Comparison of ENCODE assay signal across 14 cellular contexts in the genomic region with DNA sequence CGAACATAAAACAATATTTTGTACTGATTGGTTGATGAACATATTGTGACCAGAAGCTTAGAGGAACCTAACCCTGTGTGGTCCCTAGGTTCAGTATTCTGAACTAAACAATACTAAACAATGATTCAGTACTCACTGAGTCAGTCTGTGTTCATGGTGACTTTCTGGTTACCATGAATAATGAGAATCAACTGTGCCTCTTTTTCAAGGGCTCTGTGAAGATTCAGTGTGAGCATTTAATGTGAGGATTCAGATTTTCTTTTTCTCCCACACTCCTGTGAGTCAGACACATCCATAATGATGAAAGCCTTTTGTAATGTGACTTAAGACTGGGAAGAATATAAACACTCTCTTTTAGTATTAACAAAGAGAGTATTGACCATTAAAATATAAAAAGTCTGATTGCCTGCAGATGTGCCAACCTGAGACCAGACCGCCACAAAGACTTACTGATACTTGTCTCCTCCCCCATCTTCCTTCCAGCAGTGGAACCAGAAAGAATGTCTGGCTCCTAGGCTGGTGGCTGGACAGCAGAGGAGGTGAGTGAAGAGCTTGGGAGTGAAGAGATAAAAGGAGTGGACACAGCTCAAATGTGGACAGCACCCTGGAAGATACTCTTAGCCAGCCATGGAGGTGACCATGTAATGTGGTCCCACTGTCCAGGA. TPM values are rescaled to one million over a fixed set of nuclear protein-coding genes. Genes with fewer than 3 reads are reported as not detected.
DNase-seq lines count a peak whose midpoint lies in the region; ATAC-seq and TF ChIP-seq lines count a peak whose summit lies in the region.
"Had no signal": no experiment of that assay in that cellular context is flagged by ENCODE, and none has a peak within 500 bp of the region (broad histone marks: within the 10 kb centered on the region; RNA-seq: fewer than 3 reads in every experiment).

No MANE protein-coding gene starts in this region.

- intact Hi-C loops in mammary epithelial cell (cut with micrococcal nuclease) (no loop called here), Caco-2 (cut with micrococcal nuclease; ENCODE audit: unreplicated experiment) (no loop called here)

- peak overlapping the region; percentile 29 for H3K9ac ChIP-seq in mammary epithelial cell (ENCODE audit: insufficient read depth, low read length)

- H3K4me1 ChIP-seq in mammary epithelial cell (ENCODE audit: insufficient read depth, low read length) = peaks cover 24% of the 10 kb centered on the region
- H3K4me1 ChIP-seq in Caco-2 = peaks cover 33% of the 10 kb centered on the region
- H3K4me1 ChIP-seq: gastroesophageal sphincter had no signal

- no peaks in the 10 kb centered on the region for H3K79me2 ChIP-seq in mammary epithelial cell (ENCODE audit: insufficient read depth, low read length)

- H3K4me3 Mint-ChIP-seq in HFFc6 (peak overlapping the region; percentile 9; the same call in 1 of the 2 replicates), Caco-2 (ENCODE audit: unreplicated experiment) (no peak overlapping the region)
- H3K4me3 Mint-ChIP-seq: activated T-helper 1 cell treated with anti-CD3 and anti-CD28 coated beads, Interleukin-12 subunit alpha, Interleukin-12 subunit beta, Interleukin-2, Interleukin-4 antibody, amounts not matched to agents 30 ng/mL and 10 ng/mL and 1 ng/mL, durations not matched to agents 14 hours and 24 hours and 36 hours; central memory CD8-positive, alpha-beta T cell; WTC11 had no signal

- H3K9me3 ChIP-seq in mammary epithelial cell (replicated peaks; ENCODE audit: insufficient read depth, low read length) (no peaks in the 10 kb centered on the region), Caco-2 (no peaks in the 10 kb centered on the region)
- H3K9me3 ChIP-seq: gastroesophageal sphincter had no signal

- TF ChIP-seq CTCF in HFFc6 (IDR thresholded peaks at IDR 0.05) = no peak
- no peak for TF ChIP-seq CTCF in mammary epithelial cell (conservative IDR thresholded peaks at IDR 0.05 in 1 of 2, IDR thresholded peaks at IDR 0.05 in 1 of 2; ENCODE audit: extremely low read depth in 1 of 2, insufficient read depth in 1 of 2, low read depth in 1 of 2, low read length in 2 of 2)
- no peak for TF ChIP-seq CTCF in Caco-2 (IDR thresholded peaks at IDR 0.05; ENCODE audit: insufficient read depth in 1 of 2, low read depth in 1 of 2, low read length in 1 of 2, severe bottlenecking in 1 of 2, unreplicated experiment in 1 of 2)

- peaks cover 13% of the 10 kb centered on the region for H3K4me1 Mint-ChIP-seq in HFFc6 (ENCODE audit: low read depth)
- H3K4me1 Mint-ChIP-seq in Caco-2 (ENCODE audit: low read depth, unreplicated experiment) = peaks cover 36% of the 10 kb centered on the region
- H3K4me1 Mint-ChIP-seq: central memory CD8-positive, alpha-beta T cell had no signal

- no peak overlapping the region for H3K4me3 ChIP-seq in mammary epithelial cell (replicated peaks in 1 of 3; ENCODE audit: insufficient read depth in 1 of 3, low read depth in 2 of 3, low read length in 3 of 3)
- H3K4me3 ChIP-seq in Caco-2 (ENCODE audit: low read depth, low read length) = no peak overlapping the region
- H3K4me3 ChIP-seq: gastroesophageal sphincter had no signal

- peaks cover 9% of the 10 kb centered on the region; the same call in 1 of the 2 replicates for H3K36me3 Mint-ChIP-seq in HFFc6 (ENCODE audit: low read depth)
- no peaks in the 10 kb centered on the region for H3K36me3 Mint-ChIP-seq in Caco-2 (ENCODE audit: insufficient read depth, unreplicated experiment)
- H3K36me3 Mint-ChIP-seq: WTC11 had no signal

- 10% methylated on average over 2 of the region's 2 CpGs for WGBS in mammary epithelial cell (ENCODE audit: low coverage, missing lambda C conversion rate)

- H3K27me3 Mint-ChIP-seq in HFFc6 (ENCODE audit: insufficient read depth) (peaks cover 2% of the 10 kb centered on the region), Caco-2 (ENCODE audit: insufficient read depth, unreplicated experiment) (no peaks in the 10 kb centered on the region)

- peak overlapping the region; percentile 4 for H3K4me2 ChIP-seq in mammary epithelial cell (ENCODE audit: insufficient read depth, low read depth, low read length)

- H3K27ac Mint-ChIP-seq in HFFc6 (peak overlapping the region; percentile 92), Caco-2 (ENCODE audit: unreplicated experiment) (no peak overlapping the region)
- H3K27ac Mint-ChIP-seq: activated T-helper 1 cell treated with anti-CD3 and anti-CD28 coated beads, Interleukin-12 subunit alpha, Interleukin-12 subunit beta, Interleukin-2, Interleukin-4 antibody, amounts not matched to agents 30 ng/mL and 10 ng/mL and 1 ng/mL, durations not matched to agents 14 hours and 24 hours and 36 hours; WTC11 had no signal

- CTCF ChIA-PET in mammary epithelial cell (lab: Charles Lee; ENCODE audit: low non-redundant PET) (interaction anchor here (0.6 kb wide), 1 partner anchor 8 kb away, joined by 6 read pairs; no protein-coding TSS in a partner anchor), Caco-2 (lab: Charles Lee) (no interaction called here)

- H3K27ac ChIP-seq in mammary epithelial cell (ENCODE audit: insufficient read depth, low read depth, low read length) = peak overlapping the region; percentile 87
- H3K27ac ChIP-seq: gastroesophageal sphincter had no signal

- POLR2A ChIA-PET in Caco-2 (lab: Charles Lee) = no interaction called here

- H2AFZ ChIP-seq in mammary epithelial cell (ENCODE audit: low read depth, low read length) = peak overlapping the region; percentile 30

- dilution Hi-C loops in mammary epithelial cell (cut with HindIII; ENCODE audit: low sequenced_read_pairs) = no loop called here

- no peaks in the 10 kb centered on the region for H3K27me3 ChIP-seq in mammary epithelial cell (ENCODE audit: insufficient read depth, low read length)
- no peaks in the 10 kb centered on the region for H3K27me3 ChIP-seq in Caco-2 (replicated peaks; ENCODE audit: control insufficient read depth, insufficient read depth, low read length)
- H3K27me3 ChIP-seq: gastroesophageal sphincter had no signal

- peaks cover 22% of the 10 kb centered on the region for H3K9me3 Mint-ChIP-seq in HFFc6
- H3K9me3 Mint-ChIP-seq in Caco-2 (ENCODE audit: unreplicated experiment) = peaks cover 18% of the 10 kb centered on the region
- H3K9me3 Mint-ChIP-seq: activated T-helper 1 cell treated with anti-CD3 and anti-CD28 coated beads, Interleukin-12 subunit alpha, Interleukin-12 subunit beta, Interleukin-2, Interleukin-4 antibody, amounts not matched to agents 30 ng/mL and 10 ng/mL and 1 ng/mL, durations not matched to agents 14 hours and 24 hours and 36 hours; central memory CD8-positive, alpha-beta T cell; WTC11 had no signal

- H3K36me3 ChIP-seq in mammary epithelial cell (ENCODE audit: insufficient read depth, low read length) (no peaks in the 10 kb centered on the region), Caco-2 (ENCODE audit: control insufficient read depth, insufficient read depth, low read length) (no peaks in the 10 kb centered on the region)
- H3K36me3 ChIP-seq: gastroesophageal sphincter had no signal

- ATAC-seq in HG02970 (IDR thresholded peaks at IDR 0.05; ENCODE audit: low FRiP score, unreplicated experiment) (no peak), GM18520 (IDR thresholded peaks at IDR 0.05; ENCODE audit: unreplicated experiment) (no peak)
- ATAC-seq: gastroesophageal sphincter, WTC11 had no signal

- BruUV-seq in mammary epithelial cell (replicated peaks; lab: Mats Ljungman, UMichigan) (TSS peak; percentile 39), Caco-2 (replicated peaks; lab: Mats Ljungman, UMichigan) (no TSS peak)

- H4K20me1 ChIP-seq in mammary epithelial cell (ENCODE audit: insufficient read depth, low read length) = no peaks in the 10 kb centered on the region

- in situ Hi-C loops in mammary epithelial cell (cut with MboI; ENCODE audit: low sequenced_read_pairs in 2 of 2) = no loop called here

- peak; percentile 84 for DNase-seq in COLO829 (ENCODE audit: low spot score)
- DNase-seq in HFFc6 = peak; percentile 91
- peak; percentile 97 for DNase-seq in mammary epithelial cell
- peak; percentile 75 for DNase-seq in kidney tubule cell (ENCODE audit: low spot score)
- DNase-seq in SHP77 treated with DMSO at 0.1 percent for 48 hours (lab: John Stamatoyannopoulos, UW) = no peak
- DNase-seq in Caco-2 = no peak
- DNase-seq: NCI-H1417, NCI-H748 treated with DMSO at 0.1 percent for 48 hours had no signal

RNA-seq across cellular contexts. Expression of a gene that starts 17.6 kb away (rescaled TPM):
- total RNA-seq in HFFc6 (2021; fragmentation: NEBNext Ultra II Directional; extraction: Animal tissue kit (Norgen Biotek cat#: 25700)) = 10 to 100 TPM; 39.6 to 64.6 (median 59.4) TPM
- total RNA-seq in mammary epithelial cell = 10 to 100 TPM; 41.5 to 59.4 TPM
- polyA plus RNA-seq in mammary epithelial cell = 68.7 TPM
- polyA minus RNA-seq in mammary epithelial cell = 83.4 TPM
- total RNA-seq in Caco-2 (2022) = 75.0 and 89.2 TPM in 2 replicates

RNA-seq across cellular contexts. Expression of a gene that starts 59.3 kb away (rescaled TPM):
- total RNA-seq in HFFc6 (2021; fragmentation: NEBNext Ultra II Directional; extraction: Animal tissue kit (Norgen Biotek cat#: 25700)) = 10 to 100 TPM; 49.4 to 59.7 (median 56.0) TPM
- total RNA-seq in mammary epithelial cell = 10 to 100 TPM; 29.3 to 45.1 TPM
- polyA plus RNA-seq in mammary epithelial cell = 33.3 TPM
- 18.9 TPM for polyA minus RNA-seq in mammary epithelial cell
- total RNA-seq in Caco-2 (2022) = 69.3 and 71.3 TPM in 2 replicates

RNA-seq across cellular contexts. Expression of a gene that starts 59.5 kb away (rescaled TPM):
- total RNA-seq in HFFc6 (2021; fragmentation: NEBNext Ultra II Directional; extraction: Animal tissue kit (Norgen Biotek cat#: 25700)) = 100 to 1,000 TPM in 4 of 6 experiments, 10 to 100 TPM in 2; 91.3 to 114 (median 102) TPM
- 10 to 100 TPM; 75.3 to 75.8 TPM for total RNA-seq in mammary epithelial cell
- polyA plus RNA-seq in mammary epithelial cell = 22.6 TPM
- polyA minus RNA-seq in mammary epithelial cell = 15.2 TPM
- 78.8 and 81.2 TPM in 2 replicates for total RNA-seq in Caco-2 (2022)

Comparison
In these comparisons a context has a peak if more than half of its experiments do, and no peak if none do; other contexts are left out.
1. DNase-seq: peak in COLO829 (single experiment), HFFc6 (single experiment), mammary epithelial cell (single experiment) and kidney tubule cell (single experiment); none in SHP77 treated with DMSO at 0.1 percent for 48 hours (single experiment) and Caco-2 (0 of 2).